Comparison of ENCODE assay signal across 31 cellular contexts in the genomic region with DNA sequence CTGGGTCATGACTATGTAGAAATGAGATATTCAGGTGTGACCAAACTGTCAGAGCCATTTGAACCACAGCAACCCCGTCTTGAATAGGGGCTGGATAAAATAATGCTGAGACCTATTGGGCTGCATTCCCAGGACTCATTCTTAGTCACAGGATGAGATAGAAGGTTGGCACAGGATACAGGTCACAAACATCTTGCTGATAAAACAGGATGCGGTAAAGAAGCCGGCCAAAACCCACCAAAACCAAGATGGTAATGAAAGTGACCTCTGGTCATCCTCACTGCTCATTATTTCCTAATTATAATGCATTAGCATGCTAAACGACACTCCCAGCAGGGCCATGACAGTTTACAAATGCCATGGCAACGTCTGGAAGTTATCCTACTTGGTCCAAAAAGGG.
"Had no signal": no experiment of that assay in that cellular context is flagged by ENCODE, and none has a peak within 500 bp of the region (broad histone marks: within the 10 kb centered on the region; RNA-seq: fewer than 3 reads in every experiment).

No MANE protein-coding gene starts in this region.

- H3K4me3 Mint-ChIP-seq: activated CD4-positive, alpha-beta memory T cell treated with anti-CD3 and anti-CD28 coated beads, Interleukin-2, amount 10 ng/mL, durations not matched to agents 7 days and 5 days; activated CD4-positive, alpha-beta T cell treated with anti-CD3 and anti-CD28 coated beads, Interleukin-2, amount 10 ng/mL, durations not matched to agents 7 days and 5 days; activated naive CD8-positive, alpha-beta T cell; activated T-cell treated with anti-CD3 and anti-CD28 coated beads, Interleukin-2, amount 50 U/mL, for 24 hours; activated T-cell treated with anti-CD3 and anti-CD28 coated beads, Interleukin-2, amount 50 U/mL, for 72 hours; effector memory CD8-positive, alpha-beta T cell; WTC11 had no signal

- H3K27ac ChIP-seq: body of pancreas, esophagus squamous epithelium, gastroesophageal sphincter, VCaP had no signal

- H3K27me3 ChIP-seq: body of pancreas, esophagus squamous epithelium, gastroesophageal sphincter had no signal

- H3K27me3 Mint-ChIP-seq: activated CD4-positive, alpha-beta memory T cell treated with anti-CD3 and anti-CD28 coated beads, Interleukin-2, amount 10 ng/mL, durations not matched to agents 7 days and 5 days; activated CD4-positive, alpha-beta T cell treated with anti-CD3 and anti-CD28 coated beads, Interleukin-2, amount 10 ng/mL, durations not matched to agents 7 days and 5 days; activated naive CD8-positive, alpha-beta T cell; activated T-cell treated with anti-CD3 and anti-CD28 coated beads, Interleukin-2, amount 50 U/mL, for 24 hours; effector memory CD8-positive, alpha-beta T cell had no signal

- DNase-seq: activated CD4-positive, alpha-beta memory T cell treated with anti-CD3 and anti-CD28 coated beads, Interleukin-2, amount 10 ng/mL, durations not matched to agents 7 days and 5 days; activated CD4-positive, alpha-beta T cell treated with anti-CD3 and anti-CD28 coated beads for 1 hour; activated CD4-positive, alpha-beta T cell treated with anti-CD3 and anti-CD28 coated beads for 4 hours; activated CD4-positive, alpha-beta T cell treated with anti-CD3 and anti-CD28 coated beads, Interleukin-2, amount 10 ng/mL, durations not matched to agents 7 days and 5 days; activated CD4-positive, alpha-beta T cell treated with anti-CD3 and anti-CD28 coated beads, Interleukin-2, amount 50 U/mL, for 4 hours; activated CD8-positive, alpha-beta memory T cell treated with anti-CD3 and anti-CD28 coated beads, Interleukin-2, amount 50 U/mL, for 48 hours; activated effector memory CD4-positive, alpha-beta T cell treated with Interleukin-2 at 50 U/mL for 16 hours; activated gamma-delta T cell treated with Interleukin-2 at 50 U/mL for 16 hours; activated naive CD4-positive, alpha-beta T cell treated with anti-CD3 and anti-CD28 coated beads, Interleukin-2, amount 50 U/mL, for 16 hours; activated naive CD4-positive, alpha-beta T cell treated with Interleukin-2 at 50 U/mL for 16 hours; activated T-cell treated with anti-CD3 and anti-CD28 coated beads for 4 hours; activated T-cell treated with anti-CD3 and anti-CD28 coated beads, Interleukin-2, amount 50 U/mL, for 24 hours; activated T-cell treated with anti-CD3 and anti-CD28 coated beads, Interleukin-2, amount 50 U/mL, for 72 hours; amniotic stem cell; anterior cingulate cortex; body of pancreas; caudate nucleus; cortex of kidney; dermis blood vessel endothelial cell; effector CD4-positive, alpha-beta T cell; effector memory CD8-positive, alpha-beta T cell; erythroblast; esophagus squamous epithelium; foreskin melanocyte; head of caudate nucleus; hippocampal formation; T-helper 2 cell had no signal

- H3K36me3 ChIP-seq: esophagus squamous epithelium, gastroesophageal sphincter had no signal

- H3K4me3 ChIP-seq: body of pancreas, esophagus squamous epithelium, gastroesophageal sphincter had no signal

- H3K27ac Mint-ChIP-seq: activated CD4-positive, alpha-beta memory T cell treated with anti-CD3 and anti-CD28 coated beads, Interleukin-2, amount 10 ng/mL, durations not matched to agents 7 days and 5 days; activated CD4-positive, alpha-beta T cell treated with anti-CD3 and anti-CD28 coated beads, Interleukin-2, amount 10 ng/mL, durations not matched to agents 7 days and 5 days; activated naive CD8-positive, alpha-beta T cell; activated T-cell treated with anti-CD3 and anti-CD28 coated beads, Interleukin-2, amount 50 U/mL, for 24 hours; activated T-cell treated with anti-CD3 and anti-CD28 coated beads, Interleukin-2, amount 50 U/mL, for 72 hours; effector memory CD8-positive, alpha-beta T cell; WTC11 had no signal

- ATAC-seq: activated T-cell treated with anti-CD3 and anti-CD28 coated beads, Interleukin-2, amount 50 U/mL, for 72 hours; body of pancreas; effector memory CD8-positive, alpha-beta T cell; gastroesophageal sphincter; WTC11 had no signal

- H3K4me1 Mint-ChIP-seq: activated CD4-positive, alpha-beta memory T cell treated with anti-CD3 and anti-CD28 coated beads, Interleukin-2, amount 10 ng/mL, durations not matched to agents 7 days and 5 days; activated CD4-positive, alpha-beta T cell treated with anti-CD3 and anti-CD28 coated beads, Interleukin-2, amount 10 ng/mL, durations not matched to agents 7 days and 5 days; WTC11 had no signal

- H3K9me3 ChIP-seq: body of pancreas, esophagus squamous epithelium had no signal

- H3K4me1 ChIP-seq: body of pancreas, esophagus squamous epithelium, gastroesophageal sphincter had no signal
